18 cellular contexts compared by ENCODE assay signal in the genomic region with DNA sequence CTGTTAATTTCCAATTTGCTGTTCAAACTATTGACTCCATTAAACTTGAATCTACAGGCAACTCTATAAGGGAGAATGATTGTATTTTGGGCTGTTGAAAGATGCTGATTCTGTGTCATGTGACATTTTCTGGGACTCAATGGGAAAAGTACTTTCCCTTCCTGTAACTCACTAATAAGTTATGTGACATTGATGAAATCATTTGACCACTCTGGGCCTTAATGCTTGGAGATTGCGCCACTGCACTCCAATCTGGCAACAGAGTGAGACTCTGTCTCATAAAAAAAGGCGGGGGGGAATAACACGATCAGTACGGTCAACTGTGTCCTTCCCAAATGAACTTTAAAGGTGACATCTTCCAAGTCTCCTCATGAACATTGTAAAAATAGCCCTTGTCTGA.
DNase-seq lines count a peak whose midpoint lies in the region; ATAC-seq and TF ChIP-seq lines count a peak whose summit lies in the region.
"Had no signal": no experiment of that assay in that cellular context is flagged by ENCODE, and none has a peak within 500 bp of the region (broad histone marks: within the 10 kb centered on the region; RNA-seq: fewer than 3 reads in every experiment).

No MANE protein-coding gene starts in this region.

- H3K27ac Mint-ChIP-seq in MCF 10A (ENCODE audit: low read depth, unreplicated experiment) = no peak overlapping the region
- H3K27ac Mint-ChIP-seq in activated T-cell treated with anti-CD3 and anti-CD28 coated beads, Interleukin-2, amount 50 U/mL, for 24 hours = no peak overlapping the region
- H3K27ac Mint-ChIP-seq: CD14-positive monocyte had no signal

- no peak for TF ChIP-seq CTCF in MCF 10A (IDR thresholded peaks at IDR 0.05; ENCODE audit: unreplicated experiment)
- TF ChIP-seq CTCF in breast epithelium (IDR thresholded peaks at IDR 0.05) = no peak
- no peak for TF ChIP-seq CTCF in brain microvascular endothelial cell (IDR thresholded peaks at IDR 0.05; ENCODE audit: low read depth, low read length, missing control alignments)

- no peaks in the 10 kb centered on the region for H3K27me3 ChIP-seq in breast epithelium
- no peaks in the 10 kb centered on the region for H3K27me3 ChIP-seq in brain microvascular endothelial cell (replicated peaks)
- H3K27me3 ChIP-seq: SJCRH30 had no signal

- H3K36me3 ChIP-seq in breast epithelium = no peaks in the 10 kb centered on the region
- H3K36me3 ChIP-seq in brain microvascular endothelial cell (replicated peaks) = no peaks in the 10 kb centered on the region
- H3K36me3 ChIP-seq: SJCRH30 had no signal

- in situ Hi-C loops in brain microvascular endothelial cell (cut with HindIII; ENCODE audit: low pct_ligation_motif_present, low sequenced_read_pairs) = no loop called here

- POLR2A ChIA-PET in MCF 10A (lab: Yijun Ruan, JAX) = no interaction called here

- no peak for TF ChIP-seq POLR2A in breast epithelium (IDR thresholded peaks at IDR 0.05)

- DNase-seq in MCF 10A (ENCODE audit: unreplicated experiment) = peak; percentile 41
- no peak for DNase-seq in breast epithelium (ENCODE audit: low spot score in 2 of 2)
- peak; percentile 10 for DNase-seq in brain microvascular endothelial cell
- DNase-seq in iris pigment epithelial cell (ENCODE audit: low read depth) = peak; percentile 4
- no peak for DNase-seq in activated T-cell treated with anti-CD3 and anti-CD28 coated beads, Interleukin-2, amount 50 U/mL, for 24 hours
- DNase-seq in AG08395 (ENCODE audit: low spot score) = no peak
- DNase-seq in DMS114 treated with DMSO at 0.1 percent for 48 hours (lab: John Stamatoyannopoulos, UW; ENCODE audit: unreplicated experiment) = no peak
- DNase-seq: 8988T; KG1; MM.1S; NCI-H187; NCI-H226; NCI-H526 treated with DMSO at 0.1 percent for 48 hours; NK-92 treated with Interleukin-12 subunit alpha and Interleukin-12 subunit beta, amount 100 ng/mL, for 24 hours; RPMI8226; SJCRH30 had no signal

- peaks cover 8% of the 10 kb centered on the region for H3K4me1 Mint-ChIP-seq in MCF 10A (ENCODE audit: insufficient read depth, unreplicated experiment)
- no peaks in the 10 kb centered on the region for H3K4me1 Mint-ChIP-seq in activated T-cell treated with anti-CD3 and anti-CD28 coated beads, Interleukin-2, amount 50 U/mL, for 24 hours (ENCODE audit: low read depth)
- H3K4me1 Mint-ChIP-seq: CD14-positive monocyte had no signal

- H3K4me3 Mint-ChIP-seq in MCF 10A (ENCODE audit: unreplicated experiment) = no peak overlapping the region
- H3K4me3 Mint-ChIP-seq in activated T-cell treated with anti-CD3 and anti-CD28 coated beads, Interleukin-2, amount 50 U/mL, for 24 hours = no peak overlapping the region
- H3K4me3 Mint-ChIP-seq: CD14-positive monocyte had no signal

- ATAC-seq in SK-N-SH treated with all-trans-retinoic acid at 6 μM for 48 hours = no peak

- no peaks in the 10 kb centered on the region for H3K27me3 Mint-ChIP-seq in MCF 10A (ENCODE audit: insufficient read depth, unreplicated experiment)
- H3K27me3 Mint-ChIP-seq in activated T-cell treated with anti-CD3 and anti-CD28 coated beads, Interleukin-2, amount 50 U/mL, for 24 hours = no peaks in the 10 kb centered on the region

- BruUV-seq in MCF 10A (replicated peaks; lab: Mats Ljungman, UMichigan) = no TSS peak

- no peaks in the 10 kb centered on the region for H3K9me3 Mint-ChIP-seq in MCF 10A (ENCODE audit: unreplicated experiment)
- H3K9me3 Mint-ChIP-seq in activated T-cell treated with anti-CD3 and anti-CD28 coated beads, Interleukin-2, amount 50 U/mL, for 24 hours = no peaks in the 10 kb centered on the region

- intact Hi-C loops in MCF 10A (cut with micrococcal nuclease) = no loop called here
- intact Hi-C loops in breast epithelium (cut with DNase I; ENCODE audit: low total_unique reads) = no loop called here

- H3K27ac ChIP-seq in breast epithelium (no peak overlapping the region), brain microvascular endothelial cell (no peak overlapping the region)
- H3K27ac ChIP-seq: SJCRH30 had no signal

- CTCF ChIA-PET in MCF 10A (lab: Yijun Ruan, JAX) = no interaction called here

- H3K36me3 Mint-ChIP-seq in MCF 10A (ENCODE audit: insufficient read depth, unreplicated experiment) = no peaks in the 10 kb centered on the region
- H3K36me3 Mint-ChIP-seq in activated T-cell treated with anti-CD3 and anti-CD28 coated beads, Interleukin-2, amount 50 U/mL, for 24 hours (ENCODE audit: low read depth) = no peaks in the 10 kb centered on the region
- H3K36me3 Mint-ChIP-seq: CD14-positive monocyte had no signal

- H3K4me1 ChIP-seq in breast epithelium = no peaks in the 10 kb centered on the region
- H3K4me1 ChIP-seq: SJCRH30 had no signal

- H3K9me3 ChIP-seq in breast epithelium = no peaks in the 10 kb centered on the region
- H3K9me3 ChIP-seq: SJCRH30 had no signal

- H3K4me3 ChIP-seq in breast epithelium (no peak overlapping the region), brain microvascular endothelial cell (ENCODE audit: low read depth, low read length) (no peak overlapping the region)
- H3K4me3 ChIP-seq: SJCRH30 had no signal

TF ChIP-seq in SK-N-SH treated with all-trans-retinoic acid at 6 μM for 48 hours, 23 proteins besides CTCF, POLR2A, EP300 and RAD21:
- no peak for TF ChIP-seq ZNF565 (CRISPR knock-in tag; conservative IDR thresholded peaks at IDR 0.05; ENCODE audit: low read depth)
- no peak for TF ChIP-seq ESRRG (CRISPR knock-in tag; IDR thresholded peaks at IDR 0.05)
- TF ChIP-seq ISL1 (CRISPR knock-in tag; IDR thresholded peaks at IDR 0.05) = no peak
- TF ChIP-seq PPARA (CRISPR knock-in tag; IDR thresholded peaks at IDR 0.05; ENCODE audit: borderline replicate concordance) = no peak
- TF ChIP-seq, protein P1, sequence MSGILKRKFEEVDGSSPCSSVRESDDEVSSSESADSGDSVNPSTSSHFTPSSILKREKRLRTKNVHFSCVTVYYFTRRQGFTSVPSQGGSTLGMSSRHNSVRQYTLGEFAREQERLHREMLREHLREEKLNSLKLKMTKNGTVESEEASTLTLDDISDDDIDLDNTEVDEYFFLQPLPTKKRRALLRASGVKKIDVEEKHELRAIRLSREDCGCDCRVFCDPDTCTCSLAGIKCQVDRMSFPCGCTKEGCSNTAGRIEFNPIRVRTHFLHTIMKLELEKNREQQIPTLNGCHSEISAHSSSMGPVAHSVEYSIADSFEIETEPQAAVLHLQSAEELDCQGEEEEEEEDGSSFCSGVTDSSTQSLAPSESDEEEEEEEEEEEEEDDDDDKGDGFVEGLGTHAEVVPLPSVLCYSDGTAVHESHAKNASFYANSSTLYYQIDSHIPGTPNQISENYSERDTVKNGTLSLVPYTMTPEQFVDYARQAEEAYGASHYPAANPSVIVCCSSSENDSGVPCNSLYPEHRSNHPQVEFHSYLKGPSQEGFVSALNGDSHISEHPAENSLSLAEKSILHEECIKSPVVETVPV (CRISPR knock-in tag; IDR thresholded peaks at IDR 0.05) = no peak
- TF ChIP-seq TCF4 (CRISPR knock-in tag; IDR thresholded peaks at IDR 0.05; ENCODE audit: borderline replicate concordance) = no peak
- TF ChIP-seq ZC3H10 (CRISPR knock-in tag; IDR thresholded peaks at IDR 0.05) = no peak
- no peak for TF ChIP-seq ZNF8 (CRISPR knock-in tag; IDR thresholded peaks at IDR 0.05)
- TF ChIP-seq BACH2 (CRISPR knock-in tag; IDR thresholded peaks at IDR 0.05; ENCODE audit: borderline replicate concordance) = no peak
- TF ChIP-seq OSR1 (CRISPR knock-in tag; IDR thresholded peaks at IDR 0.05) = no peak
- no peak for TF ChIP-seq GLIS3 (CRISPR knock-in tag; IDR thresholded peaks at IDR 0.05)
- TF ChIP-seq CSDC2 (CRISPR knock-in tag; IDR thresholded peaks at IDR 0.05) = no peak
- TF ChIP-seq, protein P2, sequence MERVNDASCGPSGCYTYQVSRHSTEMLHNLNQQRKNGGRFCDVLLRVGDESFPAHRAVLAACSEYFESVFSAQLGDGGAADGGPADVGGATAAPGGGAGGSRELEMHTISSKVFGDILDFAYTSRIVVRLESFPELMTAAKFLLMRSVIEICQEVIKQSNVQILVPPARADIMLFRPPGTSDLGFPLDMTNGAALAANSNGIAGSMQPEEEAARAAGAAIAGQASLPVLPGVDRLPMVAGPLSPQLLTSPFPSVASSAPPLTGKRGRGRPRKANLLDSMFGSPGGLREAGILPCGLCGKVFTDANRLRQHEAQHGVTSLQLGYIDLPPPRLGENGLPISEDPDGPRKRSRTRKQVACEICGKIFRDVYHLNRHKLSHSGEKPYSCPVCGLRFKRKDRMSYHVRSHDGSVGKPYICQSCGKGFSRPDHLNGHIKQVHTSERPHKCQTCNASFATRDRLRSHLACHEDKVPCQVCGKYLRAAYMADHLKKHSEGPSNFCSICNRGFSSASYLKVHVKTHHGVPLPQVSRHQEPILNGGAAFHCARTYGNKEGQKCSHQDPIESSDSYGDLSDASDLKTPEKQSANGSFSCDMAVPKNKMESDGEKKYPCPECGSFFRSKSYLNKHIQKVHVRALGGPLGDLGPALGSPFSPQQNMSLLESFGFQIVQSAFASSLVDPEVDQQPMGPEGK (CRISPR knock-in tag; IDR thresholded peaks at IDR 0.05; ENCODE audit: borderline replicate concordance) = no peak
- no peak for TF ChIP-seq TOX (CRISPR knock-in tag; IDR thresholded peaks at IDR 0.05; ENCODE audit: borderline replicate concordance)
- no peak for TF ChIP-seq ZFP30 (CRISPR knock-in tag; IDR thresholded peaks at IDR 0.05)
- TF ChIP-seq POU6F1 (CRISPR knock-in tag; IDR thresholded peaks at IDR 0.05; ENCODE audit: borderline replicate concordance, low read depth) = no peak
- TF ChIP-seq SNAI2 (CRISPR knock-in tag; IDR thresholded peaks at IDR 0.05) = no peak
- TF ChIP-seq ARNTL (CRISPR knock-in tag; IDR thresholded peaks at IDR 0.05; ENCODE audit: borderline replicate concordance, low read depth) = no peak
- TF ChIP-seq ZNF70 (CRISPR knock-in tag; IDR thresholded peaks at IDR 0.05) = no peak
TF ChIP-seq in SK-N-SH treated with all-trans-retinoic acid at 6 μM for 48 hours: peak in this region for 0.

Comparison
In these comparisons a context has a peak if more than half of its experiments do, and no peak if none do; other contexts are left out.
1. DNase-seq: peak in MCF 10A (single experiment), brain microvascular endothelial cell (single experiment) and iris pigment epithelial cell (single experiment); none in breast epithelium (0 of 2), activated T-cell treated with anti-CD3 and anti-CD28 coated beads, Interleukin-2, amount 50 U/mL, for 24 hours (single experiment), AG08395 (single experiment) and DMS114 treated with DMSO at 0.1 percent for 48 hours (single experiment).